Comparison of ENCODE assay signal across 1 cellular context in genomic region chr19:34404109-34404909, GRCh38.
TF ChIP-seq lines count a peak whose summit lies in the region.

TSS of gene PDCD2L (plus strand) at chr19:34404399. CDS start at chr19:34404431, 32 bp downstream.

TF ChIP-seq in HepG2, 621 proteins besides CTCF, POLR2A, EP300 and RAD21 (continued from another document and continues in another):
- TF ChIP-seq HBP1 (CRISPR knock-in tag; IDR thresholded peaks at IDR 0.05; ENCODE audit: low read depth) (peak; percentile 64; the same call in 1 of the 2 replicates), ZKSCAN8 (CRISPR knock-in tag; IDR thresholded peaks at IDR 0.05; ENCODE audit: borderline replicate concordance) (no peak), ZNF446 (CRISPR knock-in tag; IDR thresholded peaks at IDR 0.05) (peak; percentile 58; the same call in 1 of the 2 replicates), GABPA (IDR thresholded peaks at IDR 0.05; ENCODE audit: low read depth, low read length) (no peak), GABPA (CRISPR knock-in tag; IDR thresholded peaks at IDR 0.05; ENCODE audit: low read depth) (no peak), ZNF576 (CRISPR knock-in tag; IDR thresholded peaks at IDR 0.05) (no peak), SRF (IDR thresholded peaks at IDR 0.05; ENCODE audit: low read depth, low read length) (no peak; the same call in 1 of the 2 replicates), SNAPC5 (CRISPR knock-in tag; IDR thresholded peaks at IDR 0.05; ENCODE audit: borderline replicate concordance) (no peak), ATF2 (CRISPR knock-in tag; IDR thresholded peaks at IDR 0.05) (peak; percentile 63; the same call in 1 of the 2 replicates), MYPOP (CRISPR knock-in tag; IDR thresholded peaks at IDR 0.05) (peak; percentile 99), POGK (CRISPR knock-in tag; conservative IDR thresholded peaks at IDR 0.05) (no peak), TRAFD1 (CRISPR knock-in tag; IDR thresholded peaks at IDR 0.05; ENCODE audit: borderline replicate concordance) (no peak), ATF1 (CRISPR knock-in tag; IDR thresholded peaks at IDR 0.05) (no peak), ATM (IDR thresholded peaks at IDR 0.05; ENCODE audit: borderline replicate concordance) (no peak), ZKSCAN5 (CRISPR knock-in tag; IDR thresholded peaks at IDR 0.05) (no peak), KDM5A (IDR thresholded peaks at IDR 0.05; ENCODE audit: borderline replicate concordance, low read length) (no peak; the same call in 1 of the 2 replicates), PREB (CRISPR knock-in tag; IDR thresholded peaks at IDR 0.05) (no peak), ZBTB26 (CRISPR knock-in tag; IDR thresholded peaks at IDR 0.05; ENCODE audit: borderline replicate concordance) (peak; percentile 82), ZNF703 (CRISPR knock-in tag; IDR thresholded peaks at IDR 0.05; ENCODE audit: borderline replicate concordance) (0 out of 2 replicates have a peak, but pooled peaks have one; percentile 35), ZNF724P (CRISPR knock-in tag; IDR thresholded peaks at IDR 0.05; ENCODE audit: borderline replicate concordance) (no peak; the same call in 1 of the 2 replicates), NFYC (CRISPR knock-in tag; IDR thresholded peaks at IDR 0.05) (peak; percentile 45; the same call in 1 of the 2 replicates), MXD4 (CRISPR knock-in tag; IDR thresholded peaks at IDR 0.05) (peak; percentile 88), FOXM1 (CRISPR knock-in tag; IDR thresholded peaks at IDR 0.05) (no peak), U2AF1 (optimal IDR thresholded peaks at IDR 0.05; ENCODE audit: low read depth, low read length) (no peak), ZNF432 (CRISPR knock-in tag; IDR thresholded peaks at IDR 0.05; ENCODE audit: borderline replicate concordance) (no peak), YEATS4 (CRISPR knock-in tag; IDR thresholded peaks at IDR 0.05; ENCODE audit: borderline replicate concordance) (peak; percentile 94), HCFC1 (IDR thresholded peaks at IDR 0.05; ENCODE audit: low read depth, low read length) (no peak), CHCHD3 (CRISPR knock-in tag; IDR thresholded peaks at IDR 0.05) (no peak), ZBTB44 (CRISPR knock-in tag; IDR thresholded peaks at IDR 0.05) (0 out of 2 replicates have a peak, but pooled peaks have one; percentile 29), ZNF891 (CRISPR knock-in tag; IDR thresholded peaks at IDR 0.05) (peak; percentile 63), PAWR (CRISPR knock-in tag; IDR thresholded peaks at IDR 0.05; ENCODE audit: borderline replicate concordance) (0 out of 2 replicates have a peak, but pooled peaks have one; percentile 26), TCF7L2 (IDR thresholded peaks at IDR 0.05; ENCODE audit: low read depth, low read length) (no peak), NPAS2 (CRISPR knock-in tag; IDR thresholded peaks at IDR 0.05; ENCODE audit: borderline replicate concordance) (no peak), MIXL1 (CRISPR knock-in tag; IDR thresholded peaks at IDR 0.05) (no peak; the same call in 1 of the 2 replicates), ZNF747 (CRISPR knock-in tag; IDR thresholded peaks at IDR 0.05; ENCODE audit: borderline replicate concordance) (peak; percentile 76), ZGPAT (CRISPR knock-in tag; IDR thresholded peaks at IDR 0.05) (peak; percentile 85; the same call in 1 of the 2 replicates), ZHX2 (IDR thresholded peaks at IDR 0.05; ENCODE audit: low read depth) (peak; percentile 15; the same call in 1 of the 2 replicates), ZHX2 (CRISPR knock-in tag; IDR thresholded peaks at IDR 0.05; ENCODE audit: borderline replicate concordance) (0 out of 2 replicates have a peak, but pooled peaks have one; percentile 37), ERF (CRISPR knock-in tag; IDR thresholded peaks at IDR 0.05) (peak; percentile 32; the same call in 1 of the 2 replicates)
